8 cellular contexts compared by ENCODE assay signal in genomic region chr1:36088577-36089392, GRCh38. TPM values are rescaled to one million over a fixed set of nuclear protein-coding genes. Genes with fewer than 3 reads are reported as not detected.
DNase-seq lines count a peak whose midpoint lies in the region; ATAC-seq and TF ChIP-seq lines count a peak whose summit lies in the region.

A gene with protein sequence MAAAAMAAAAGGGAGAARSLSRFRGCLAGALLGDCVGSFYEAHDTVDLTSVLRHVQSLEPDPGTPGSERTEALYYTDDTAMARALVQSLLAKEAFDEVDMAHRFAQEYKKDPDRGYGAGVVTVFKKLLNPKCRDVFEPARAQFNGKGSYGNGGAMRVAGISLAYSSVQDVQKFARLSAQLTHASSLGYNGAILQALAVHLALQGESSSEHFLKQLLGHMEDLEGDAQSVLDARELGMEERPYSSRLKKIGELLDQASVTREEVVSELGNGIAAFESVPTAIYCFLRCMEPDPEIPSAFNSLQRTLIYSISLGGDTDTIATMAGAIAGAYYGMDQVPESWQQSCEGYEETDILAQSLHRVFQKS (plus strand): TSS chr1:36088892. CDS start chr1:36088905, 13 bp downstream.

- peak; percentile 97 for TF ChIP-seq CTCF in colonic mucosa (IDR thresholded peaks at IDR 0.05)

- no peaks in the 10 kb centered on the region for H3K4me1 ChIP-seq in colonic mucosa

- peak within 1 kb of the TSS; percentile 83 for H3K27ac ChIP-seq in colonic mucosa

- H3K4me3 ChIP-seq in colonic mucosa, result peak within 1 kb of the TSS; percentile 96

- ATAC-seq in HG03457 (IDR thresholded peaks at IDR 0.05; ENCODE audit: unreplicated experiment), result peak; percentile 71
- peak; percentile 89 for ATAC-seq in left colon

- intact Hi-C loops in colonic mucosa (cut with DNase I) (loop anchor here (10.0 kb wide), 1 partner anchor 154 kb away; the partner anchor contains the start of gene AGO3), left colon (cut with DNase I, micrococcal nuclease) (no loop called here)

- H3K27me3 ChIP-seq in colonic mucosa, result no peaks in the 10 kb centered on the region

- peak within 1 kb of the TSS; percentile 78 to 92 for H3K9ac ChIP-seq in colonic mucosa (ENCODE audit: low read depth in 2 of 2, low read length in 2 of 2)

- DNase-seq in C1 segment of cervical spinal cord (lab: John Stamatoyannopoulos, UW) (peak in 13 of 14 donors; percentile 39 to 88 (median 81)), GM19240 (ENCODE audit: insufficient read length, low spot score) (peak; percentile 85), NCI-H524 (lab: John Stamatoyannopoulos, UW) (peak; percentile 65 to 76), colonic mucosa (peak; percentile 87), left colon (peak; percentile 86 to 90)
- peak; percentile 94 for DNase-seq in activated CD4-positive, alpha-beta T cell treated with anti-CD3 and anti-CD28 coated beads for 48 hours
- DNase-seq in stimulated activated CD4-positive, alpha-beta T cell treated with anti-CD3 and anti-CD28 coated beads, Interleukin-1b, Interleukin-23, amount 100 ng/mL, for 4 hours (ENCODE audit: low read depth in 2 of 2), result peak; percentile 83 to 87

- peaks cover 14% of the 10 kb centered on the region for H3K36me3 ChIP-seq in colonic mucosa

- H3K9me3 ChIP-seq in colonic mucosa, result no peaks in the 10 kb centered on the region

RNA-seq across cellular contexts. Expression of the gene that starts here (rescaled TPM):
- total RNA-seq in colonic mucosa (10 to 100 TPM; 30.4 to 33.0 TPM), left colon (10 to 100 TPM; 22.2 to 22.3 TPM)

Comparison
In these comparisons a context has a peak if more than half of its experiments do, and no peak if none do; other contexts are left out.
1. Peak in every context shown above with its lines: DNase-seq, ATAC-seq, H3K4me3 ChIP-seq and H3K27ac ChIP-seq.